Comparison of ENCODE assay signal across 8 cellular contexts in genomic region chr15:64503197-64503596, GRCh38. TPM values are rescaled to one million over a fixed set of nuclear protein-coding genes. Genes with fewer than 3 reads are reported as not detected.
DNase-seq lines count a peak whose midpoint lies in the region; ATAC-seq and TF ChIP-seq lines count a peak whose summit lies in the region.

No MANE protein-coding gene starts in this region.

- H3K27me3 ChIP-seq in kidney epithelial cell (ENCODE audit: control insufficient read depth, insufficient read depth, low read length) = no peaks in the 10 kb centered on the region
- no peaks in the 10 kb centered on the region for H3K27me3 ChIP-seq in transverse colon
- H3K27me3 ChIP-seq in suprapubic skin = no peaks in the 10 kb centered on the region

- TF ChIP-seq POLR2A in transverse colon (IDR thresholded peaks at IDR 0.05) = no peak
- TF ChIP-seq POLR2A in suprapubic skin (IDR thresholded peaks at IDR 0.05) = no peak

- TF ChIP-seq EP300 in transverse colon (IDR thresholded peaks at IDR 0.05; ENCODE audit: low read depth) = no peak
- no peak for TF ChIP-seq EP300 in suprapubic skin (IDR thresholded peaks at IDR 0.05)

- peaks cover 83% of the 10 kb centered on the region for H3K4me1 Mint-ChIP-seq in activated naive CD4-positive, alpha-beta T cell treated with anti-CD3 and anti-CD28 coated beads for 36 hours (ENCODE audit: low read depth)
- H3K4me1 Mint-ChIP-seq in activated T-helper 1 cell treated with anti-CD3 and anti-CD28 coated beads, Interleukin-12 subunit alpha, Interleukin-12 subunit beta, Interleukin-2, Interleukin-4 antibody, amounts not matched to agents 30 ng/mL and 10 ng/mL and 1 ng/mL, durations not matched to agents 14 hours and 24 hours and 36 hours (ENCODE audit: low read depth) = peaks cover 50% of the 10 kb centered on the region

- 20 to 41% methylated on average over 1 to 4 of the region's 4 CpGs for WGBS in transverse colon (ENCODE audit: low coverage in 1 of 2), 2 donors
- WGBS in suprapubic skin = 50% methylated on average over 4 of the region's 4 CpGs

- peak; percentile 27 for DNase-seq in activated naive CD4-positive, alpha-beta T cell treated with anti-CD3 and anti-CD28 coated beads for 36 hours
- no peak for DNase-seq in activated naive CD4-positive, alpha-beta T cell treated with anti-CD3 and anti-CD28 coated beads, Interleukin-2, amount 50 U/mL, for 16 hours
- DNase-seq in activated T-helper 1 cell treated with anti-CD3 and anti-CD28 coated beads, Interleukin-12 subunit alpha, Interleukin-12 subunit beta, Interleukin-2, Interleukin-4 antibody, amounts not matched to agents 30 ng/mL and 10 ng/mL and 1 ng/mL, durations not matched to agents 14 hours and 24 hours and 36 hours (ENCODE audit: low spot score) = no peak
- DNase-seq in kidney epithelial cell (ENCODE audit: low read depth) (peak; percentile 23), transverse colon (no peak), suprapubic skin (ENCODE audit: low spot score in 2 of 2) (no peak)

- H3K27ac Mint-ChIP-seq in activated naive CD4-positive, alpha-beta T cell treated with anti-CD3 and anti-CD28 coated beads for 36 hours = peak overlapping the region; percentile 86
- peak overlapping the region; percentile 74 for H3K27ac Mint-ChIP-seq in activated T-helper 1 cell treated with anti-CD3 and anti-CD28 coated beads, Interleukin-12 subunit alpha, Interleukin-12 subunit beta, Interleukin-2, Interleukin-4 antibody, amounts not matched to agents 30 ng/mL and 10 ng/mL and 1 ng/mL, durations not matched to agents 14 hours and 24 hours and 36 hours

- no peaks in the 10 kb centered on the region for H3K9me3 ChIP-seq in transverse colon
- H3K9me3 ChIP-seq in suprapubic skin = no peaks in the 10 kb centered on the region

- no peaks in the 10 kb centered on the region for H3K27me3 Mint-ChIP-seq in activated naive CD4-positive, alpha-beta T cell treated with anti-CD3 and anti-CD28 coated beads for 36 hours (ENCODE audit: low read depth)
- no peaks in the 10 kb centered on the region for H3K27me3 Mint-ChIP-seq in activated T-helper 1 cell treated with anti-CD3 and anti-CD28 coated beads, Interleukin-12 subunit alpha, Interleukin-12 subunit beta, Interleukin-2, Interleukin-4 antibody, amounts not matched to agents 30 ng/mL and 10 ng/mL and 1 ng/mL, durations not matched to agents 14 hours and 24 hours and 36 hours (ENCODE audit: insufficient read depth)

- TF ChIP-seq CTCF in kidney epithelial cell (IDR thresholded peaks at IDR 0.05; ENCODE audit: insufficient read depth, low read length, poor library complexity, severe bottlenecking) (no peak), transverse colon (IDR thresholded peaks at IDR 0.05) (no peak), suprapubic skin (IDR thresholded peaks at IDR 0.05) (no peak)

- H3K36me3 Mint-ChIP-seq in activated naive CD4-positive, alpha-beta T cell treated with anti-CD3 and anti-CD28 coated beads for 36 hours (ENCODE audit: low read depth) = peaks cover 25% of the 10 kb centered on the region
- H3K36me3 Mint-ChIP-seq in activated T-helper 1 cell treated with anti-CD3 and anti-CD28 coated beads, Interleukin-12 subunit alpha, Interleukin-12 subunit beta, Interleukin-2, Interleukin-4 antibody, amounts not matched to agents 30 ng/mL and 10 ng/mL and 1 ng/mL, durations not matched to agents 14 hours and 24 hours and 36 hours (ENCODE audit: low read depth) = peaks cover 34% of the 10 kb centered on the region

- H3K4me3 Mint-ChIP-seq in activated naive CD4-positive, alpha-beta T cell treated with anti-CD3 and anti-CD28 coated beads for 36 hours = peak overlapping the region; percentile 5
- H3K4me3 Mint-ChIP-seq in activated T-helper 1 cell treated with anti-CD3 and anti-CD28 coated beads, Interleukin-12 subunit alpha, Interleukin-12 subunit beta, Interleukin-2, Interleukin-4 antibody, amounts not matched to agents 30 ng/mL and 10 ng/mL and 1 ng/mL, durations not matched to agents 14 hours and 24 hours and 36 hours = peak overlapping the region; percentile 13

- H3K4me3 ChIP-seq in kidney epithelial cell (ENCODE audit: low read depth, low read length) (no peak overlapping the region), transverse colon (no peak overlapping the region), suprapubic skin (no peak overlapping the region)

- in situ Hi-C loops in transverse colon (cut with MboI; ENCODE audit: low pct_ligation_motif_present in 1 of 4, low pct_unique_long_range_greater_than_20kb in 1 of 4, low sequenced_read_pairs in 3 of 4) = no loop called here

- H3K27ac ChIP-seq in transverse colon (peak overlapping the region; percentile 49 to 77 (median 72)), suprapubic skin (no peak overlapping the region)

- intact Hi-C loops in activated naive CD4-positive, alpha-beta T cell treated with anti-CD3 and anti-CD28 coated beads for 36 hours (cut with micrococcal nuclease) = loop anchor here (2.0 kb wide), 2 partner anchors 30 to 42 kb away; partner anchors contain the start of gene ZNF609
- intact Hi-C loops in activated T-helper 1 cell treated with anti-CD3 and anti-CD28 coated beads, Interleukin-12 subunit alpha, Interleukin-12 subunit beta, Interleukin-2, Interleukin-4 antibody, amounts not matched to agents 30 ng/mL and 10 ng/mL and 1 ng/mL, durations not matched to agents 14 hours and 24 hours and 36 hours (cut with micrococcal nuclease) = loop anchor here (5.0 kb wide), 1 partner anchor 41 kb away; the partner anchor contains the start of gene ZNF609
- intact Hi-C loops in transverse colon (cut with DNase I; ENCODE audit: low total_unique reads) = no loop called here

- CTCF ChIA-PET in activated naive CD4-positive, alpha-beta T cell treated with anti-CD3 and anti-CD28 coated beads for 36 hours (lab: Charles Lee) = interaction anchor here (1.7 kb wide), 1 partner anchor 19 kb away, joined by 3 read pairs; no protein-coding TSS in a partner anchor

- H3K4me1 ChIP-seq in transverse colon (peaks cover 31 to 67% (median 38%) of the 10 kb centered on the region in 4 donors), suprapubic skin (peaks cover 45% of the 10 kb centered on the region)

- ATAC-seq in GM18858 (IDR thresholded peaks at IDR 0.05; ENCODE audit: unreplicated experiment) (no peak), GM18861 (IDR thresholded peaks at IDR 0.05; ENCODE audit: unreplicated experiment) (no peak)

- H3K36me3 ChIP-seq in kidney epithelial cell (ENCODE audit: control insufficient read depth, insufficient read depth, low read length) (no peaks in the 10 kb centered on the region), transverse colon (peaks cover 0 to 3% (median 0%) of the 10 kb centered on the region in 4 donors), suprapubic skin (peaks cover 31% of the 10 kb centered on the region)

- H3K9me3 Mint-ChIP-seq in activated naive CD4-positive, alpha-beta T cell treated with anti-CD3 and anti-CD28 coated beads for 36 hours = no peaks in the 10 kb centered on the region
- H3K9me3 Mint-ChIP-seq in activated T-helper 1 cell treated with anti-CD3 and anti-CD28 coated beads, Interleukin-12 subunit alpha, Interleukin-12 subunit beta, Interleukin-2, Interleukin-4 antibody, amounts not matched to agents 30 ng/mL and 10 ng/mL and 1 ng/mL, durations not matched to agents 14 hours and 24 hours and 36 hours = no peaks in the 10 kb centered on the region

RNA-seq across cellular contexts. Expression of gene ZNF609, which starts 42.8 kb away (rescaled TPM):
- total RNA-seq in activated naive CD4-positive, alpha-beta T cell treated with anti-CD3 and anti-CD28 coated beads for 36 hours = 10 to 100 TPM; 39.5 to 40.4 TPM
- 65.4 and 73.8 TPM in 2 replicates for total RNA-seq in activated T-helper 1 cell treated with anti-CD3 and anti-CD28 coated beads, Interleukin-12 subunit alpha, Interleukin-12 subunit beta, Interleukin-2, Interleukin-4 antibody, amounts not matched to agents 30 ng/mL and 10 ng/mL and 1 ng/mL, durations not matched to agents 14 hours and 24 hours and 36 hours
- total RNA-seq in kidney epithelial cell = 18.4 and 19.0 TPM in 2 replicates
- 10 to 100 TPM; 16.1 to 34.8 (median 28.2) TPM for total RNA-seq in transverse colon
- 10 to 100 TPM; 18.6 to 40.1 (median 23.7) TPM for total RNA-seq in suprapubic skin

Comparison
In these comparisons a context has a peak if more than half of its experiments do, and no peak if none do; other contexts are left out.
1. DNase-seq: peak in activated naive CD4-positive, alpha-beta T cell treated with anti-CD3 and anti-CD28 coated beads for 36 hours (single experiment) and kidney epithelial cell (single experiment); none in activated naive CD4-positive, alpha-beta T cell treated with anti-CD3 and anti-CD28 coated beads, Interleukin-2, amount 50 U/mL, for 16 hours (single experiment), activated T-helper 1 cell treated with anti-CD3 and anti-CD28 coated beads, Interleukin-12 subunit alpha, Interleukin-12 subunit beta, Interleukin-2, Interleukin-4 antibody, amounts not matched to agents 30 ng/mL and 10 ng/mL and 1 ng/mL, durations not matched to agents 14 hours and 24 hours and 36 hours (single experiment), transverse colon (single experiment) and suprapubic skin (0 of 2).